In the genomic region with DNA sequence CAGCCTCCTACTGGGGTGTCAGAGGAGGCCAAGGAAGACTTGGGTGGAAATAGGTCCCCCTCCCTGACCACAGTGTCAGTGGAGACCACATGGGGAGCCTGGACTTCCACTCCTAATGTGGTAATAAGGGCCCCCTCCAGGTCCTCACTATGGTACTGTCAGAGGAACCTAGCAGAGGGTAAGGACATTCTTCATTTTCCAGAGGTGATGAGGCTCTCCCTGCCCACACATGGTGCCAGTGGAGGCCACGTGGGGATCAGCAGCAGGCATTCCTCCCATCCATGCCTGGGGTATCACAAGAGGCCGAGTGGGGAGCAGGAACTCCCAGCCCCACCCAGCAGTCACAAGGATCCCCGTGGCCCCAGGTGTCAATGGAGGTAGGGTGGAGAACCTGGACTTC, we compare ENCODE assay signal across 1 cellular context.
A peak's percentile ranks its signal among the peaks of the same experiment; 100 is the strongest.
TF ChIP-seq lines count a peak whose summit lies in the region.

No MANE protein-coding gene starts in this region.

TF ChIP-seq in K562, 482 proteins besides CTCF, POLR2A, EP300 and RAD21 (continued from another document):
- TF ChIP-seq, protein P1, sequence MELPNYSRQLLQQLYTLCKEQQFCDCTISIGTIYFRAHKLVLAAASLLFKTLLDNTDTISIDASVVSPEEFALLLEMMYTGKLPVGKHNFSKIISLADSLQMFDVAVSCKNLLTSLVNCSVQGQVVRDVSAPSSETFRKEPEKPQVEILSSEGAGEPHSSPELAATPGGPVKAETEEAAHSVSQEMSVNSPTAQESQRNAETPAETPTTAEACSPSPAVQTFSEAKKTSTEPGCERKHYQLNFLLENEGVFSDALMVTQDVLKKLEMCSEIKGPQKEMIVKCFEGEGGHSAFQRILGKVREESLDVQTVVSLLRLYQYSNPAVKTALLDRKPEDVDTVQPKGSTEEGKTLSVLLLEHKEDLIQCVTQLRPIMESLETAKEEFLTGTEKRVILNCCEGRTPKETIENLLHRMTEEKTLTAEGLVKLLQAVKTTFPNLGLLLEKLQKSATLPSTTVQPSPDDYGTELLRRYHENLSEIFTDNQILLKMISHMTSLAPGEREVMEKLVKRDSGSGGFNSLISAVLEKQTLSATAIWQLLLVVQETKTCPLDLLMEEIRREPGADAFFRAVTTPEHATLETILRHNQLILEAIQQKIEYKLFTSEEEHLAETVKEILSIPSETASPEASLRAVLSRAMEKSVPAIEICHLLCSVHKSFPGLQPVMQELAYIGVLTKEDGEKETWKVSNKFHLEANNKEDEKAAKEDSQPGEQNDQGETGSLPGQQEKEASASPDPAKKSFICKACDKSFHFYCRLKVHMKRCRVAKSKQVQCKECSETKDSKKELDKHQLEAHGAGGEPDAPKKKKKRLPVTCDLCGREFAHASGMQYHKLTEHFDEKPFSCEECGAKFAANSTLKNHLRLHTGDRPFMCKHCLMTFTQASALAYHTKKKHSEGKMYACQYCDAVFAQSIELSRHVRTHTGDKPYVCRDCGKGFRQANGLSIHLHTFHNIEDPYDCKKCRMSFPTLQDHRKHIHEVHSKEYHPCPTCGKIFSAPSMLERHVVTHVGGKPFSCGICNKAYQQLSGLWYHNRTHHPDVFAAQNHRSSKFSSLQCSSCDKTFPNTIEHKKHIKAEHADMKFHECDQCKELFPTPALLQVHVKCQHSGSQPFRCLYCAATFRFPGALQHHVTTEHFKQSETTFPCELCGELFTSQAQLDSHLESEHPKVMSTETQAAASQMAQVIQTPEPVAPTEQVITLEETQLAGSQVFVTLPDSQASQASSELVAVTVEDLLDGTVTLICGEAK (IDR thresholded peaks at IDR 0.05): no peak
- TF ChIP-seq, protein P1 (CRISPR knock-in tag; IDR thresholded peaks at IDR 0.05): 0 out of 2 replicates have a peak, but pooled peaks have one; percentile 35
- TF ChIP-seq, protein P2, sequence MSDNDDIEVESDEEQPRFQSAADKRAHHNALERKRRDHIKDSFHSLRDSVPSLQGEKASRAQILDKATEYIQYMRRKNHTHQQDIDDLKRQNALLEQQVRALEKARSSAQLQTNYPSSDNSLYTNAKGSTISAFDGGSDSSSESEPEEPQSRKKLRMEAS (CRISPR knock-in tag; IDR thresholded peaks at IDR 0.05): peak; percentile 47
- TF ChIP-seq MEF2D (tag; conservative IDR thresholded peaks at IDR 0.05; ENCODE audit: low read depth) (no peak), SETDB1 (IDR thresholded peaks at IDR 0.05; ENCODE audit: low read length) (peak; percentile 20), TEAD4 (IDR thresholded peaks at IDR 0.05; ENCODE audit: low read length) (no peak), TEAD4 (CRISPR knock-in tag; IDR thresholded peaks at IDR 0.05; ENCODE audit: borderline replicate concordance) (peak; percentile 76; the same call in 1 of the 2 replicates), KDM5B (IDR thresholded peaks at IDR 0.05; ENCODE audit: insufficient replicate concordance, low read depth, low read length) (peak; percentile 43), IRF2 (CRISPR knock-in tag; IDR thresholded peaks at IDR 0.05) (peak; percentile 50; the same call in 1 of the 2 replicates), KAT7 (CRISPR knock-in tag; IDR thresholded peaks at IDR 0.05; ENCODE audit: borderline replicate concordance) (no peak), ZNF280A (IDR thresholded peaks at IDR 0.05; ENCODE audit: low read depth, partially characterized antibody) (no peak)
- TF ChIP-seq, protein P3, sequence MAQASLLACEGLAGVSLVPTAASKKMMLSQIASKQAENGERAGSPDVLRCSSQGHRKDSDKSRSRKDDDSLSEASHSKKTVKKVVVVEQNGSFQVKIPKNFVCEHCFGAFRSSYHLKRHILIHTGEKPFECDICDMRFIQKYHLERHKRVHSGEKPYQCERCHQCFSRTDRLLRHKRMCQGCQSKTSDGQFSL (CRISPR knock-in tag; IDR thresholded peaks at IDR 0.05): 0 out of 2 replicates have a peak, but pooled peaks have one; percentile 32
- TF ChIP-seq, protein P3 (tag; IDR thresholded peaks at IDR 0.05): no peak
- TF ChIP-seq, protein P4, sequence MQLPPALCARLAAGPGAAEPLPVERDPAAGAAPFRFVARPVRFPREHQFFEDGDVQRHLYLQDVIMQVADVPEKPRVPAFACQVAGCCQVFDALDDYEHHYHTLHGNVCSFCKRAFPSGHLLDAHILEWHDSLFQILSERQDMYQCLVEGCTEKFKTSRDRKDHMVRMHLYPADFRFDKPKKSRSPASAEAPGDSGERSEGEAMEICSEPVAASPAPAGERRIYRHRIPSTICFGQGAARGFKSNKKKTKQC (CRISPR knock-in tag; IDR thresholded peaks at IDR 0.05): peak; percentile 30; the same call in 1 of the 2 replicates
- TF ChIP-seq, protein P5, sequence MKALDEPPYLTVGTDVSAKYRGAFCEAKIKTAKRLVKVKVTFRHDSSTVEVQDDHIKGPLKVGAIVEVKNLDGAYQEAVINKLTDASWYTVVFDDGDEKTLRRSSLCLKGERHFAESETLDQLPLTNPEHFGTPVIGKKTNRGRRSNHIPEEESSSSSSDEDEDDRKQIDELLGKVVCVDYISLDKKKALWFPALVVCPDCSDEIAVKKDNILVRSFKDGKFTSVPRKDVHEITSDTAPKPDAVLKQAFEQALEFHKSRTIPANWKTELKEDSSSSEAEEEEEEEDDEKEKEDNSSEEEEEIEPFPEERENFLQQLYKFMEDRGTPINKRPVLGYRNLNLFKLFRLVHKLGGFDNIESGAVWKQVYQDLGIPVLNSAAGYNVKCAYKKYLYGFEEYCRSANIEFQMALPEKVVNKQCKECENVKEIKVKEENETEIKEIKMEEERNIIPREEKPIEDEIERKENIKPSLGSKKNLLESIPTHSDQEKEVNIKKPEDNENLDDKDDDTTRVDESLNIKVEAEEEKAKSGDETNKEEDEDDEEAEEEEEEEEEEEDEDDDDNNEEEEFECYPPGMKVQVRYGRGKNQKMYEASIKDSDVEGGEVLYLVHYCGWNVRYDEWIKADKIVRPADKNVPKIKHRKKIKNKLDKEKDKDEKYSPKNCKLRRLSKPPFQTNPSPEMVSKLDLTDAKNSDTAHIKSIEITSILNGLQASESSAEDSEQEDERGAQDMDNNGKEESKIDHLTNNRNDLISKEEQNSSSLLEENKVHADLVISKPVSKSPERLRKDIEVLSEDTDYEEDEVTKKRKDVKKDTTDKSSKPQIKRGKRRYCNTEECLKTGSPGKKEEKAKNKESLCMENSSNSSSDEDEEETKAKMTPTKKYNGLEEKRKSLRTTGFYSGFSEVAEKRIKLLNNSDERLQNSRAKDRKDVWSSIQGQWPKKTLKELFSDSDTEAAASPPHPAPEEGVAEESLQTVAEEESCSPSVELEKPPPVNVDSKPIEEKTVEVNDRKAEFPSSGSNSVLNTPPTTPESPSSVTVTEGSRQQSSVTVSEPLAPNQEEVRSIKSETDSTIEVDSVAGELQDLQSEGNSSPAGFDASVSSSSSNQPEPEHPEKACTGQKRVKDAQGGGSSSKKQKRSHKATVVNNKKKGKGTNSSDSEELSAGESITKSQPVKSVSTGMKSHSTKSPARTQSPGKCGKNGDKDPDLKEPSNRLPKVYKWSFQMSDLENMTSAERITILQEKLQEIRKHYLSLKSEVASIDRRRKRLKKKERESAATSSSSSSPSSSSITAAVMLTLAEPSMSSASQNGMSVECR (CRISPR knock-in tag; IDR thresholded peaks at IDR 0.05): 0 out of 2 replicates have a peak, but pooled peaks have one; percentile 35
TF ChIP-seq in K562: peak in this region for 14.
